ENCODE assay signal across 12 cellular contexts in the genomic region with DNA sequence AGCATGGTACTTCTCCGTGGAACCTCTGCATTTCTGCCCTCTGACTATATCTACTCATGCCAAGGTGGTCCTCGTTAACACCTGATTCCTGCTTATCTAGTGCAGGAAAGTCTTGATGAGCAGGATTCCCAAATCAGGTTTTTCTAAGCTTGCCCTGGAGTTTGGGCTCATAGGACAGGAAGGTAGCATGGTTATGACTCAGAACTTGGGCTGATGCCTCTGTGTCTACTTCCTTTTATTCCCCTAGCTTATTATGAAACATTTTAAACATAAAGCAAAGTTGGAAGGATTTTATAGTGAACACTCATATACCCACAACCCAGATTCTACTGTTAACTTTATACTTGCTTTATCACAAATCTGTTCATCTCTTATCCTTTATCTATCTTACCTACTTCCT. TPM values are rescaled to one million over a fixed set of nuclear protein-coding genes. Genes with fewer than 3 reads are reported as not detected.
DNase-seq lines count a peak whose midpoint lies in the region; ATAC-seq, FAIRE-seq and TF ChIP-seq lines count a peak whose summit lies in the region.
"Had no signal": no experiment of that assay in that cellular context is flagged by ENCODE, and none has a peak within 500 bp of the region (broad histone marks: within the 10 kb centered on the region; RNA-seq: fewer than 3 reads in every experiment).

No MANE protein-coding gene starts in this region.

- peaks cover 5 to 10% of the 10 kb centered on the region in 2 experiments for H3K36me3 ChIP-seq in endothelial cell of umbilical vein (ENCODE audit: control insufficient read depth in 2 of 2, extremely low read depth in 1 of 2, insufficient read depth in 2 of 2, low read length in 2 of 2)

- in situ Hi-C loops in G401 (cut with HindIII; ENCODE audit: low sequenced_read_pairs), result loop anchor here (5.0 to 10.0 kb wide), 2 partner anchors 68 to 95 kb away; no protein-coding TSS in a partner anchor

- no peaks in the 10 kb centered on the region for H4K20me1 ChIP-seq in endothelial cell of umbilical vein (replicated peaks; ENCODE audit: control insufficient read depth, extremely low read depth, insufficient read depth, low read length)

- no peak for TF ChIP-seq CTCF in endothelial cell of umbilical vein (IDR thresholded peaks at IDR 0.05; ENCODE audit: extremely low read depth in 1 of 2, insufficient read depth in 1 of 2, low read depth in 1 of 2, low read length in 2 of 2)

- no peak overlapping the region for H3K9ac ChIP-seq in endothelial cell of umbilical vein (replicated peaks; ENCODE audit: extremely low read depth, insufficient read depth, low read length)

- FAIRE-seq in endothelial cell of umbilical vein (lab: Jason Lieb, UNC), result peak; percentile 71

- H3K9me3 ChIP-seq in endothelial cell of umbilical vein (replicated peaks; ENCODE audit: control insufficient read depth, insufficient read depth, low read length), result no peaks in the 10 kb centered on the region
- H3K9me3 ChIP-seq: testis had no signal

- no TSS peak for BruUV-seq in endothelial cell of umbilical vein (replicated peaks; lab: Mats Ljungman, UMichigan)

- H3K4me1 ChIP-seq in endothelial cell of umbilical vein (ENCODE audit: control insufficient read depth, extremely low read depth, insufficient read depth, low read length), result peaks cover 16% of the 10 kb centered on the region

- no peaks in the 10 kb centered on the region for H3K27me3 ChIP-seq in endothelial cell of umbilical vein (ENCODE audit: control insufficient read depth in 2 of 2, insufficient read depth in 2 of 2, low read length in 2 of 2)
- H3K27me3 ChIP-seq: testis had no signal

- H3K4me3 ChIP-seq in endothelial cell of umbilical vein (replicated peaks in 1 of 3; ENCODE audit: insufficient read depth in 1 of 3, low read depth in 1 of 3, low read length in 3 of 3), result no peak overlapping the region
- H3K4me3 ChIP-seq in skin epidermis, result no peak overlapping the region
- H3K4me3 ChIP-seq: lung, testis had no signal

- H3K79me2 ChIP-seq in endothelial cell of umbilical vein (ENCODE audit: control insufficient read depth, insufficient read depth, low read length), result peaks cover 26% of the 10 kb centered on the region

- CTCF ChIA-PET in endothelial cell of umbilical vein (lab: Charles Lee), result interaction anchor here (0.7 to 8.4 kb wide), 6 partner anchors 15 to 160 kb away, joined by 3 to 261 read pairs (median 4); a partner anchor contains a TSS

- H3K4me2 ChIP-seq in endothelial cell of umbilical vein (ENCODE audit: insufficient read depth, low read length), result peak overlapping the region; percentile 16

- H2AFZ ChIP-seq in endothelial cell of umbilical vein (ENCODE audit: low read depth, low read length), result no peak overlapping the region

- ATAC-seq in GM18907 (IDR thresholded peaks at IDR 0.05; ENCODE audit: unreplicated experiment), result no peak

- dilution Hi-C loops in endothelial cell of umbilical vein (cut with MboI; ENCODE audit: extremely low pct_ligation_motif_present, low sequenced_read_pairs), result no loop called here

- intact Hi-C loops in endothelial cell of umbilical vein (cut with micrococcal nuclease), result no loop called here

- H3K9me1 ChIP-seq in endothelial cell of umbilical vein (replicated peaks; ENCODE audit: control insufficient read depth, extremely low read depth, insufficient read depth, low read length), result no peaks in the 10 kb centered on the region

- H3K27ac ChIP-seq in endothelial cell of umbilical vein (ENCODE audit: insufficient read depth, low read depth, low read length) (no peak overlapping the region), skin epidermis (peak overlapping the region in 13 of 21 experiments; percentile 1 to 75 (median 43))
- H3K27ac ChIP-seq: testis had no signal

- TF ChIP-seq POLR2A in endothelial cell of umbilical vein (IDR thresholded peaks at IDR 0.05; ENCODE audit: low read depth, low read length), result no peak

- peak; percentile 11 for DNase-seq in GF-D8 (lab: John Stamatoyannopoulos, UW)
- DNase-seq in NOMO-1 (lab: John Stamatoyannopoulos, UW; ENCODE audit: unreplicated experiment in 2 of 2), result peak; percentile 43 to 84
- peak; percentile 61 for DNase-seq in endothelial cell of umbilical vein (ENCODE audit: low read depth, low spot score)
- DNase-seq in G401 (ENCODE audit: low spot score), result no peak
- DNase-seq in NCI-H748 (lab: John Stamatoyannopoulos, UW; ENCODE audit: unreplicated experiment), result no peak
- DNase-seq: activated CD8-positive, alpha-beta memory T cell treated with anti-CD3 and anti-CD28 coated beads, Interleukin-2, amount 50 U/mL, for 48 hours; DND-41; T-helper 1 cell; testis had no signal

- POLR2A ChIA-PET in endothelial cell of umbilical vein (lab: Charles Lee), result no interaction called here

TF ChIP-seq in endothelial cell of umbilical vein, 7 proteins besides CTCF, POLR2A, EP300 and RAD21:
- TF ChIP-seq JUN (IDR thresholded peaks at IDR 0.05; ENCODE audit: borderline replicate concordance, insufficient read depth, insufficient read length, low read depth) (peak; percentile 21), MYC (IDR thresholded peaks at IDR 0.05; ENCODE audit: low read depth, low read length) (no peak), FOS (IDR thresholded peaks at IDR 0.05; ENCODE audit: borderline replicate concordance, insufficient read depth, low read length) (peak; percentile 72), GATA2 (IDR thresholded peaks at IDR 0.05; ENCODE audit: insufficient read depth, insufficient read length, low read depth, low read length) (no peak), POLR2AphosphoS5 (IDR thresholded peaks at IDR 0.05; ENCODE audit: insufficient read depth, low read depth, low read length) (no peak), EZH2 (IDR thresholded peaks at IDR 0.05; ENCODE audit: borderline replicate concordance, low read depth, low read length, severe bottlenecking) (no peak)
- TF ChIP-seq, protein P1, sequence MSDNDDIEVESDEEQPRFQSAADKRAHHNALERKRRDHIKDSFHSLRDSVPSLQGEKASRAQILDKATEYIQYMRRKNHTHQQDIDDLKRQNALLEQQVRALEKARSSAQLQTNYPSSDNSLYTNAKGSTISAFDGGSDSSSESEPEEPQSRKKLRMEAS (IDR thresholded peaks at IDR 0.05; ENCODE audit: insufficient read depth, insufficient read length), result no peak

RNA-seq across cellular contexts. Expression of a gene that starts 5.6 kb away (rescaled TPM):
- total RNA-seq in endothelial cell of umbilical vein, result 14.5 and 16.3 TPM in 2 replicates
- 9.5 and 10.1 TPM in 2 replicates for polyA plus RNA-seq in endothelial cell of umbilical vein
- polyA plus RNA-seq in endothelial cell of umbilical vein (2011; cell fraction: cytosol; rRNA removed), result 8.9 TPM in 2 replicates
- 12.5 and 13.4 TPM in 2 replicates for polyA plus RNA-seq in endothelial cell of umbilical vein (2011; cell fraction: nucleus; rRNA removed)
- 17.3 and 20.0 TPM in 2 replicates for polyA plus RNA-seq in endothelial cell of umbilical vein (2012)
- polyA minus RNA-seq in endothelial cell of umbilical vein, result 14.7 and 16.8 TPM in 2 replicates
- 4.8 TPM for polyA minus RNA-seq in endothelial cell of umbilical vein (2011; cell fraction: cytosol; rRNA and poly(A)+ RNA removed)
- polyA minus RNA-seq in endothelial cell of umbilical vein (2011; cell fraction: nucleus; rRNA and poly(A)+ RNA removed), result 10.3 and 11.1 TPM in 2 replicates
- total RNA-seq in G401 (2014; rRNA removed; shearing (Covaris generic)), result 1.7 and 2.4 TPM in 2 replicates

RNA-seq across cellular contexts. Expression of a gene that starts 6.9 kb away (rescaled TPM):
- total RNA-seq in endothelial cell of umbilical vein, result 151 and 155 TPM in 2 replicates
- 164 and 169 TPM in 2 replicates for polyA plus RNA-seq in endothelial cell of umbilical vein
- 198 and 204 TPM in 2 replicates for polyA plus RNA-seq in endothelial cell of umbilical vein (2011; cell fraction: cytosol; rRNA removed)
- 146 and 172 TPM in 2 replicates for polyA plus RNA-seq in endothelial cell of umbilical vein (2011; cell fraction: nucleus; rRNA removed)
- polyA plus RNA-seq in endothelial cell of umbilical vein (2012), result 155 and 165 TPM in 2 replicates
- polyA minus RNA-seq in endothelial cell of umbilical vein, result 272 and 299 TPM in 2 replicates
- polyA minus RNA-seq in endothelial cell of umbilical vein (2011; cell fraction: cytosol; rRNA and poly(A)+ RNA removed), result 80.0 TPM
- 86.0 and 88.9 TPM in 2 replicates for polyA minus RNA-seq in endothelial cell of umbilical vein (2011; cell fraction: nucleus; rRNA and poly(A)+ RNA removed)
- 116 and 185 TPM in 2 replicates for total RNA-seq in G401 (2014; rRNA removed; shearing (Covaris generic))

RNA-seq across cellular contexts. Expression of a gene that starts 58.0 kb away (rescaled TPM):
- total RNA-seq in endothelial cell of umbilical vein, result not detected in 2 replicates
- polyA plus RNA-seq in endothelial cell of umbilical vein, result 0.08 TPM in 1 of 2 replicates, not detected in the other
- polyA plus RNA-seq in endothelial cell of umbilical vein (2011; cell fraction: cytosol; rRNA removed), result 0.04 TPM in 1 of 2 replicates, not detected in the other
- polyA plus RNA-seq in endothelial cell of umbilical vein (2011; cell fraction: nucleus; rRNA removed), result not detected in 2 replicates
- not detected in 2 replicates for polyA plus RNA-seq in endothelial cell of umbilical vein (2012)
- not detected in 2 replicates for polyA minus RNA-seq in endothelial cell of umbilical vein
- polyA minus RNA-seq in endothelial cell of umbilical vein (2011; cell fraction: cytosol; rRNA and poly(A)+ RNA removed), result not detected
- not detected in 2 replicates for polyA minus RNA-seq in endothelial cell of umbilical vein (2011; cell fraction: nucleus; rRNA and poly(A)+ RNA removed)
- 1.8 TPM in 1 of 2 replicates, not detected in the other for total RNA-seq in G401 (2014; rRNA removed; shearing (Covaris generic))

Comparison
In these comparisons a context has a peak if more than half of its experiments do, and no peak if none do; other contexts are left out.
1. DNase-seq: peak in GF-D8 (single experiment), NOMO-1 (2 of 2) and endothelial cell of umbilical vein (single experiment); none in G401 (single experiment) and NCI-H748 (single experiment).